In genomic region chrX:120726294-120726693, GRCh38 we compare ENCODE assay signal across 10 cellular contexts.
DNase-seq lines count a peak whose midpoint lies in the region; ATAC-seq and TF ChIP-seq lines count a peak whose summit lies in the region.
"Had no signal": no experiment of that assay in that cellular context is flagged by ENCODE, and none has a peak within 500 bp of the region (broad histone marks: within the 10 kb centered on the region; RNA-seq: fewer than 3 reads in every experiment).

No MANE protein-coding gene starts in this region.

- no peak overlapping the region for H3K27ac Mint-ChIP-seq in Caco-2 (ENCODE audit: unreplicated experiment)
- no peak overlapping the region for H3K27ac Mint-ChIP-seq in CD8-positive, alpha-beta memory T cell
- no peak overlapping the region for H3K27ac Mint-ChIP-seq in activated CD4-positive, alpha-beta memory T cell treated with anti-CD3 and anti-CD28 coated beads, Interleukin-2, amount 10 ng/mL, durations not matched to agents 7 days and 5 days

- H3K4me3 ChIP-seq in Karpas-422 (ENCODE audit: low read length), result no peak overlapping the region
- H3K4me3 ChIP-seq in Caco-2 (ENCODE audit: low read depth, low read length), result no peak overlapping the region
- no peak overlapping the region for H3K4me3 ChIP-seq in CD8-positive, alpha-beta memory T cell (ENCODE audit: low read length)

- DNase-seq in SIG-M5 treated with dmso at 0.1 percent for 504 hours (lab: John Stamatoyannopoulos, UW; ENCODE audit: unreplicated experiment) (peak; percentile 66), SIG-M5 (lab: John Stamatoyannopoulos, UW) (no peak), Karpas-422 (peak; percentile 79), Caco-2 (no peak), ecto neural progenitor cell (ENCODE audit: low spot score) (no peak)
- no peak for DNase-seq in CD8-positive, alpha-beta memory T cell
- no peak for DNase-seq in activated CD4-positive, alpha-beta memory T cell treated with anti-CD3 and anti-CD28 coated beads, Interleukin-2, amount 10 ng/mL, durations not matched to agents 7 days and 5 days
- DNase-seq: cerebellar nuclear complex had no signal

- POLR2A ChIA-PET in Caco-2 (lab: Charles Lee), result no interaction called here
- POLR2A ChIA-PET in CD8-positive, alpha-beta memory T cell (lab: Charles Lee), result no interaction called here
- POLR2A ChIA-PET in activated CD4-positive, alpha-beta memory T cell treated with anti-CD3 and anti-CD28 coated beads, Interleukin-2, amount 10 ng/mL, durations not matched to agents 7 days and 5 days (lab: Charles Lee), result no interaction called here

- H3K79me2 ChIP-seq in Karpas-422 (ENCODE audit: low read length), result no peaks in the 10 kb centered on the region

- H3K9me2 ChIP-seq in Karpas-422 (replicated peaks; ENCODE audit: insufficient read depth, low read length), result no peaks in the 10 kb centered on the region

- H3K4me2 ChIP-seq in Karpas-422 (ENCODE audit: low read depth, low read length, poor library complexity, severe bottlenecking), result peak overlapping the region; percentile 43

- no peaks in the 10 kb centered on the region for H4K20me1 ChIP-seq in Karpas-422 (ENCODE audit: insufficient read depth, low read depth, low read length)

- intact Hi-C loops in Caco-2 (cut with micrococcal nuclease; ENCODE audit: unreplicated experiment), result no loop called here

- no peak for TF ChIP-seq CTCF in Caco-2 (IDR thresholded peaks at IDR 0.05; ENCODE audit: insufficient read depth in 1 of 2, low read depth in 1 of 2, low read length in 1 of 2, severe bottlenecking in 1 of 2, unreplicated experiment in 1 of 2)

- CTCF ChIA-PET in Caco-2 (lab: Charles Lee), result no interaction called here
- CTCF ChIA-PET in CD8-positive, alpha-beta memory T cell (lab: Charles Lee), result no interaction called here
- CTCF ChIA-PET in activated CD4-positive, alpha-beta memory T cell treated with anti-CD3 and anti-CD28 coated beads, Interleukin-2, amount 10 ng/mL, durations not matched to agents 7 days and 5 days (lab: Charles Lee), result no interaction called here

- no peaks in the 10 kb centered on the region for H3K27me3 Mint-ChIP-seq in Caco-2 (ENCODE audit: insufficient read depth, unreplicated experiment)
- H3K27me3 Mint-ChIP-seq in CD8-positive, alpha-beta memory T cell, result peaks cover 3 to 6% of the 10 kb centered on the region in 2 donors
- no peaks in the 10 kb centered on the region for H3K27me3 Mint-ChIP-seq in activated CD4-positive, alpha-beta memory T cell treated with anti-CD3 and anti-CD28 coated beads, Interleukin-2, amount 10 ng/mL, durations not matched to agents 7 days and 5 days

- H3K4me1 ChIP-seq in Karpas-422 (ENCODE audit: low read length) (peaks cover 31% of the 10 kb centered on the region), Caco-2 (no peaks in the 10 kb centered on the region)
- H3K4me1 ChIP-seq in CD8-positive, alpha-beta memory T cell (ENCODE audit: insufficient read depth, low read length), result no peaks in the 10 kb centered on the region

- peak overlapping the region; percentile 85 for H3K27ac ChIP-seq in Karpas-422 (ENCODE audit: low read length)
- H3K27ac ChIP-seq in CD8-positive, alpha-beta memory T cell (ENCODE audit: low read depth, low read length), result no peak overlapping the region
- H3K27ac ChIP-seq: 22Rv1 had no signal

- no peak overlapping the region for H3K9ac ChIP-seq in Karpas-422 (ENCODE audit: low read length)

- H3K4me3 Mint-ChIP-seq in Caco-2 (ENCODE audit: unreplicated experiment), result no peak overlapping the region
- H3K4me3 Mint-ChIP-seq in CD8-positive, alpha-beta memory T cell, result no peak overlapping the region
- no peak overlapping the region for H3K4me3 Mint-ChIP-seq in activated CD4-positive, alpha-beta memory T cell treated with anti-CD3 and anti-CD28 coated beads, Interleukin-2, amount 10 ng/mL, durations not matched to agents 7 days and 5 days

- no TSS peak for BruUV-seq in Caco-2 (replicated peaks; lab: Mats Ljungman, UMichigan)

- H3K9me3 ChIP-seq in Karpas-422 (ENCODE audit: low read length), result no peaks in the 10 kb centered on the region
- H3K9me3 ChIP-seq in Caco-2, result no peaks in the 10 kb centered on the region
- H3K9me3 ChIP-seq in CD8-positive, alpha-beta memory T cell (ENCODE audit: low read length), result no peaks in the 10 kb centered on the region

- H3K36me3 ChIP-seq in Karpas-422 (ENCODE audit: insufficient read depth, low read length) (no peaks in the 10 kb centered on the region), Caco-2 (ENCODE audit: control insufficient read depth, insufficient read depth, low read length) (no peaks in the 10 kb centered on the region)
- no peaks in the 10 kb centered on the region for H3K36me3 ChIP-seq in CD8-positive, alpha-beta memory T cell (ENCODE audit: insufficient read depth, low read length)

- H3K27me3 ChIP-seq in Karpas-422 (ENCODE audit: low read length) (no peaks in the 10 kb centered on the region), Caco-2 (replicated peaks; ENCODE audit: control insufficient read depth, insufficient read depth, low read length) (no peaks in the 10 kb centered on the region)
- H3K27me3 ChIP-seq in CD8-positive, alpha-beta memory T cell (ENCODE audit: insufficient read depth, low read length, poor library complexity, severe bottlenecking), result no peaks in the 10 kb centered on the region

- ATAC-seq in HG02840 (IDR thresholded peaks at IDR 0.05; ENCODE audit: low FRiP score, unreplicated experiment), result peak; percentile 99

- H3K4me1 Mint-ChIP-seq in Caco-2 (ENCODE audit: low read depth, unreplicated experiment), result no peaks in the 10 kb centered on the region
- no peaks in the 10 kb centered on the region for H3K4me1 Mint-ChIP-seq in CD8-positive, alpha-beta memory T cell
- no peaks in the 10 kb centered on the region for H3K4me1 Mint-ChIP-seq in activated CD4-positive, alpha-beta memory T cell treated with anti-CD3 and anti-CD28 coated beads, Interleukin-2, amount 10 ng/mL, durations not matched to agents 7 days and 5 days

- no peaks in the 10 kb centered on the region for H3K9me3 Mint-ChIP-seq in Caco-2 (ENCODE audit: unreplicated experiment)
- peaks cover 0 to 2% (median 0%) of the 10 kb centered on the region in 5 donors for H3K9me3 Mint-ChIP-seq in CD8-positive, alpha-beta memory T cell
- peaks cover 4% of the 10 kb centered on the region for H3K9me3 Mint-ChIP-seq in activated CD4-positive, alpha-beta memory T cell treated with anti-CD3 and anti-CD28 coated beads, Interleukin-2, amount 10 ng/mL, durations not matched to agents 7 days and 5 days

- no peak overlapping the region for H2AFZ ChIP-seq in Karpas-422 (ENCODE audit: low read length)

- no peaks in the 10 kb centered on the region for H3K36me3 Mint-ChIP-seq in Caco-2 (ENCODE audit: insufficient read depth, unreplicated experiment)
- H3K36me3 Mint-ChIP-seq in CD8-positive, alpha-beta memory T cell, result no peaks in the 10 kb centered on the region
- no peaks in the 10 kb centered on the region for H3K36me3 Mint-ChIP-seq in activated CD4-positive, alpha-beta memory T cell treated with anti-CD3 and anti-CD28 coated beads, Interleukin-2, amount 10 ng/mL, durations not matched to agents 7 days and 5 days (ENCODE audit: low read depth)

Comparison
In these comparisons a context has a peak if more than half of its experiments do, and no peak if none do; other contexts are left out.
1. DNase-seq: peak in SIG-M5 treated with dmso at 0.1 percent for 504 hours (single experiment) and Karpas-422 (single experiment); none in SIG-M5 (single experiment), Caco-2 (0 of 2), CD8-positive, alpha-beta memory T cell (0 of 5), ecto neural progenitor cell (single experiment) and activated CD4-positive, alpha-beta memory T cell treated with anti-CD3 and anti-CD28 coated beads, Interleukin-2, amount 10 ng/mL, durations not matched to agents 7 days and 5 days (single experiment).